21 cellular contexts compared by ENCODE assay signal in the genomic region with DNA sequence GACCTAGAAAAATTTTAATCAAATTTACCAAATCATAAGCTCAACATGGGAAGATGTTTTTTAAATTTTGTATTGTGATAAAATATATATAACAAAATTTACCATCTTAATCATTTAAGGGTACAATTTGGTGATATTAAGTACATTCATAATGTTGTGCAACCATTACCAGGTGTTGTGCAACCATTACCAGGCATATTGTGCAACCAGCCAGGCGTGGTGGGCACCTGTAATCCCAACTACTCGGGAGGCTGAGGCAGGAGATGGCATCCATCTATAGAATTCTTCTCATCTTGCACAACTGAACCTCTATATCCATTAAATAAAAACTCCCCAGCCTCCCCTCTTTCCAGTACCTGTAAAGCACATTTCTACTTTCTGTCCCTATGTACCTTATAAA.
DNase-seq lines count a peak whose midpoint lies in the region; ATAC-seq, FAIRE-seq and TF ChIP-seq lines count a peak whose summit lies in the region.
"Had no signal": no experiment of that assay in that cellular context is flagged by ENCODE, and none has a peak within 500 bp of the region (broad histone marks: within the 10 kb centered on the region; RNA-seq: fewer than 3 reads in every experiment).

No MANE protein-coding gene starts in this region.

- CTCF ChIA-PET in A549 (lab: Yijun Ruan, JAX) (no interaction called here), HCT116 (lab: Charles Lee) (no interaction called here), H1 (lab: Charles Lee; ENCODE audit: partially characterized antibody) (no interaction called here)

- no peak for FAIRE-seq in A549 (lab: Jason Lieb, UNC)
- FAIRE-seq in H1 (lab: Jason Lieb, UNC) = no peak
- FAIRE-seq: G401.6, GM12892 had no signal

- peaks cover 25 to 35% of the 10 kb centered on the region in 2 donors for H3K9me3 Mint-ChIP-seq in activated naive CD4-positive, alpha-beta T cell treated with anti-CD3 and anti-CD28 coated beads, Interleukin-2, amount 50 U/mL, for 72 hours

- no peak overlapping the region for H4K91ac ChIP-seq in H1 (replicated peaks; ENCODE audit: insufficient read length, low read length)

- H4K20me1 ChIP-seq in HCT116 (ENCODE audit: insufficient read depth) = no peaks in the 10 kb centered on the region
- no peaks in the 10 kb centered on the region for H4K20me1 ChIP-seq in H1 (replicated peaks in 1 of 2; ENCODE audit: control insufficient read depth in 1 of 2, insufficient read depth in 2 of 2, low read length in 2 of 2)
- H4K20me1 ChIP-seq: BLaER1 had no signal

- H3K4me3 ChIP-seq in A549 = no peak overlapping the region
- H3K4me3 ChIP-seq in HCT116 (replicated peaks in 1 of 2; ENCODE audit: low read depth in 1 of 2, low read length in 2 of 2) = no peak overlapping the region
- no peak overlapping the region for H3K4me3 ChIP-seq in H1 (ENCODE audit: extremely low read depth in 1 of 4, insufficient read depth in 2 of 4, low read depth in 3 of 4, low read length in 4 of 4)
- H3K4me3 ChIP-seq: BLaER1 had no signal

- no TSS peak for BruUV-seq in HCT116 (replicated peaks; lab: Mats Ljungman, UMichigan)

- TF ChIP-seq CTCF in A549 (IDR thresholded peaks at IDR 0.05) (no peak), HCT116 (IDR thresholded peaks at IDR 0.05 in 2 of 3, conservative IDR thresholded peaks at IDR 0.05 in 1 of 3; ENCODE audit: borderline replicate concordance in 1 of 3, insufficient read depth in 1 of 3, low read depth in 2 of 3, low read length in 2 of 3) (no peak), H1 (IDR thresholded peaks at IDR 0.05; ENCODE audit: control extremely low read depth in 1 of 3, insufficient read depth in 1 of 3, low read depth in 1 of 3, low read length in 3 of 3) (no peak)

- H4K8ac ChIP-seq in H1 (ENCODE audit: extremely low read depth, insufficient read depth, low read length) = no peak overlapping the region

- H3K14ac ChIP-seq in H1 (ENCODE audit: insufficient read length) = no peak overlapping the region

- no peaks in the 10 kb centered on the region for H3K36me3 ChIP-seq in HCT116 (ENCODE audit: control insufficient read depth in 1 of 2, insufficient read depth in 2 of 2, low read length in 2 of 2)
- peaks cover 0 to 3% (median 0%) of the 10 kb centered on the region in 4 experiments; a peak in 1 of 8 replicates for H3K36me3 ChIP-seq in H1 (ENCODE audit: control insufficient read depth in 2 of 4, insufficient read depth in 4 of 4, low read length in 3 of 4)
- H3K36me3 ChIP-seq: BLaER1 had no signal

- intact Hi-C loops in HCT116 (cut with micrococcal nuclease) = no loop called here

- no peak overlapping the region for H3K27ac Mint-ChIP-seq in activated naive CD4-positive, alpha-beta T cell treated with anti-CD3 and anti-CD28 coated beads, Interleukin-2, amount 50 U/mL, for 72 hours
- H3K27ac Mint-ChIP-seq: B cell; CD4-positive, CD25-positive, alpha-beta regulatory T cell; CD8-positive, alpha-beta T cell had no signal

- H3K23ac ChIP-seq in H1 (ENCODE audit: insufficient read length) = no peak overlapping the region

- no peak for DNase-seq in A549 (ENCODE audit: low read depth in 1 of 2, low spot score in 1 of 2)
- DNase-seq in HCT116 (ENCODE audit: low read depth, low spot score) = no peak
- DNase-seq in H1 (ENCODE audit: low read depth in 1 of 2, low spot score in 2 of 2) = no peak
- DNase-seq in stimulated activated CD4-positive, alpha-beta T cell treated with anti-CD3 and anti-CD28 coated beads, Interleukin-15, amount 100 ng/mL, for 24 hours = no peak
- DNase-seq in globus pallidus (ENCODE audit: low spot score) = no peak
- DNase-seq in glomerular visceral epithelial cell (ENCODE audit: extremely low spot score) = no peak
- no peak for DNase-seq in activated naive CD4-positive, alpha-beta T cell treated with anti-CD3 and anti-CD28 coated beads, Interleukin-2, amount 50 U/mL, for 72 hours (ENCODE audit: low spot score in 2 of 2)
- DNase-seq: Caco-2; CD4-positive, CD25-positive, alpha-beta regulatory T cell; CD8-positive, alpha-beta T cell; DMS153; DND-41; GOT3; H7; HCEC 1CT had no signal

- no peaks in the 10 kb centered on the region for H3K79me2 ChIP-seq in HCT116 (ENCODE audit: insufficient read depth, low read length)
- no peaks in the 10 kb centered on the region for H3K79me2 ChIP-seq in H1 (ENCODE audit: control insufficient read depth in 1 of 2, insufficient read depth in 2 of 2, low read length in 2 of 2)

- no peak overlapping the region for H4K5ac ChIP-seq in H1 (ENCODE audit: insufficient read length, low read depth, low read length)

- WGBS in A549 (ENCODE audit: missing lambda C conversion rate) = 2% methylated on average over 2 of the region's 2 CpGs
- 97% methylated on average over 2 of the region's 2 CpGs; no CpG with 5 or more reads in 1 of the 2 experiments for WGBS in H1 (ENCODE audit: extremely low coverage in 1 of 2, insufficient coverage in 1 of 2, insufficient read length in 1 of 2, insufficient replicate concordance in 2 of 2, low coverage in 1 of 2, low lambda C conversion rate in 2 of 2, missing lambda C conversion rate in 1 of 2), 2 experiments

- no peak for ATAC-seq in A549
- no peak for ATAC-seq in HCT116
- no peak for ATAC-seq in activated naive CD4-positive, alpha-beta T cell treated with anti-CD3 and anti-CD28 coated beads, Interleukin-2, amount 50 U/mL, for 72 hours
- ATAC-seq: CD8-positive, alpha-beta T cell had no signal

- H2BK15ac ChIP-seq in H1 (ENCODE audit: low read length) = no peak overlapping the region

- RAD21 ChIA-PET in HCT116 (lab: Charles Lee; ENCODE audit: low non-redundant PET in 1 of 2, low total read pairs in 2 of 2, uncharacterized antibody in 2 of 2, unreplicated experiment in 2 of 2) = no interaction called here

- no peak for TF ChIP-seq RAD21 in A549 (conservative IDR thresholded peaks at IDR 0.05 in 1 of 2, IDR thresholded peaks at IDR 0.05 in 1 of 2)
- TF ChIP-seq RAD21 in HCT116 (IDR thresholded peaks at IDR 0.05; ENCODE audit: low read depth) = no peak
- no peak for TF ChIP-seq RAD21 in Ishikawa (IDR thresholded peaks at IDR 0.05; ENCODE audit: low read depth)
- no peak for TF ChIP-seq RAD21 in H1 (IDR thresholded peaks at IDR 0.05 in 1 of 2, conservative IDR thresholded peaks at IDR 0.05 in 1 of 2; ENCODE audit: low read depth in 2 of 2, low read length in 2 of 2)

- H3K4me1 ChIP-seq in A549 = no peaks in the 10 kb centered on the region
- H3K4me1 ChIP-seq in HCT116 (ENCODE audit: control insufficient read depth in 1 of 2, insufficient read depth in 2 of 2, low read length in 2 of 2) = no peaks in the 10 kb centered on the region
- no peaks in the 10 kb centered on the region for H3K4me1 ChIP-seq in H1 (replicated peaks in 1 of 4; ENCODE audit: control insufficient read depth in 3 of 4, insufficient read depth in 4 of 4, low read length in 3 of 4)
- H3K4me1 ChIP-seq: BLaER1, Caco-2 had no signal

- H3K79me1 ChIP-seq in H1 (ENCODE audit: low read depth, low read length) = no peaks in the 10 kb centered on the region

- POLR2A ChIA-PET in A549 (lab: Yijun Ruan, JAX) (no interaction called here), HCT116 (lab: Charles Lee) (no interaction called here), H1 (lab: Charles Lee; ENCODE audit: partially characterized antibody) (no interaction called here)

- H2BK12ac ChIP-seq in H1 (ENCODE audit: low read depth, low read length) = no peak overlapping the region

- no peaks in the 10 kb centered on the region for H3K36me3 Mint-ChIP-seq in activated naive CD4-positive, alpha-beta T cell treated with anti-CD3 and anti-CD28 coated beads, Interleukin-2, amount 50 U/mL, for 72 hours
- H3K36me3 Mint-ChIP-seq: CD4-positive, CD25-positive, alpha-beta regulatory T cell; CD8-positive, alpha-beta T cell had no signal

- no peak overlapping the region for H3K9ac ChIP-seq in HCT116 (ENCODE audit: low read length)
- H3K9ac ChIP-seq in H1 (replicated peaks in 1 of 4; ENCODE audit: extremely low read depth in 1 of 4, low read depth in 3 of 4, low read length in 3 of 4) = no peak overlapping the region
- H3K9ac ChIP-seq: BLaER1 had no signal

- H3K4ac ChIP-seq in H1 (replicated peaks; ENCODE audit: insufficient read length, low read depth, low read length) = no peak overlapping the region

- no peak overlapping the region for H3K18ac ChIP-seq in H1 (ENCODE audit: extremely low read depth, low read length)

- no peak overlapping the region for H2BK120ac ChIP-seq in H1 (replicated peaks; ENCODE audit: low read depth, low read length)

- H2AK5ac ChIP-seq in H1 (ENCODE audit: low read depth, low read length) = no peak overlapping the region

- TF ChIP-seq POLR2A in A549 (IDR thresholded peaks at IDR 0.05; ENCODE audit: low read length) = no peak
- TF ChIP-seq POLR2A in HCT116 (IDR thresholded peaks at IDR 0.05; ENCODE audit: borderline replicate concordance, extremely low read depth, insufficient read depth, insufficient read length) = no peak
- TF ChIP-seq POLR2A in H1 (IDR thresholded peaks at IDR 0.05; ENCODE audit: control extremely low read depth in 1 of 2, low read depth in 2 of 2, low read length in 2 of 2) = no peak

- H3K56ac ChIP-seq in H1 (replicated peaks; ENCODE audit: insufficient read length, low read depth, low read length) = no peak overlapping the region

- H3K9me3 ChIP-seq in A549 (no peaks in the 10 kb centered on the region), HCT116 (ENCODE audit: control insufficient read depth in 1 of 2, insufficient read depth in 1 of 2, low read depth in 1 of 2, low read length in 2 of 2) (no peaks in the 10 kb centered on the region), H1 (ENCODE audit: insufficient read depth in 2 of 2, low read depth in 1 of 2, low read length in 1 of 2) (peaks cover 11 to 19% of the 10 kb centered on the region in 2 experiments)
- H3K9me3 ChIP-seq: Caco-2 had no signal

- no peaks in the 10 kb centered on the region for H3K27me3 ChIP-seq in HCT116 (ENCODE audit: insufficient read depth, low read length)
- no peaks in the 10 kb centered on the region for H3K27me3 ChIP-seq in H1 (replicated peaks in 1 of 4; ENCODE audit: control insufficient read depth in 3 of 4, extremely low read depth in 1 of 4, insufficient read depth in 3 of 4, low read length in 3 of 4)
- H3K27me3 ChIP-seq: BLaER1 had no signal

- H3K27ac ChIP-seq in A549 = no peak overlapping the region
- no peak overlapping the region for H3K27ac ChIP-seq in HCT116 (ENCODE audit: low read depth, low read length)
- H3K27ac ChIP-seq in H1 (ENCODE audit: low read depth, low read length) = no peak overlapping the region
- H3K27ac ChIP-seq: BLaER1, C4-2B had no signal

- no peak overlapping the region for H2AFZ ChIP-seq in HCT116 (ENCODE audit: low read depth, low read length, poor library complexity, severe bottlenecking)
- H2AFZ ChIP-seq in H1 (ENCODE audit: low read length) = no peak overlapping the region

- H2BK20ac ChIP-seq in H1 (ENCODE audit: low read length) = no peak overlapping the region

- no peaks in the 10 kb centered on the region for H3K23me2 ChIP-seq in H1 (ENCODE audit: low read depth, low read length)

- H2BK5ac ChIP-seq in H1 (ENCODE audit: low read depth, low read length) = no peak overlapping the region

- no peaks in the 10 kb centered on the region for H3K9me2 ChIP-seq in HCT116 (ENCODE audit: insufficient read depth)

- no peak for TF ChIP-seq EP300 in A549 (IDR thresholded peaks at IDR 0.05)
- TF ChIP-seq EP300 in Ishikawa (IDR thresholded peaks at IDR 0.05; ENCODE audit: borderline replicate concordance) = no peak
- no peak for TF ChIP-seq EP300 in H1 (IDR thresholded peaks at IDR 0.05; ENCODE audit: borderline replicate concordance in 1 of 2, low read depth in 2 of 2, low read length in 2 of 2)

- H3K4me2 ChIP-seq in A549 = no peak overlapping the region
- no peak overlapping the region for H3K4me2 ChIP-seq in HCT116 (ENCODE audit: low read length)
- no peak overlapping the region for H3K4me2 ChIP-seq in H1 (ENCODE audit: insufficient read depth in 1 of 2, low read depth in 2 of 2, low read length in 2 of 2)
- H3K4me2 ChIP-seq: BLaER1 had no signal

Comparison
In these comparisons a context has a peak if more than half of its experiments do, and no peak if none do; other contexts are left out.
1. Of the 18 proteins assayed by ChIP-seq in both H1 and A549: peak only in H1: none; only in A549: none; in both: CEBPB; in neither: 17.